9 cellular contexts compared by ENCODE assay signal in the genomic region with DNA sequence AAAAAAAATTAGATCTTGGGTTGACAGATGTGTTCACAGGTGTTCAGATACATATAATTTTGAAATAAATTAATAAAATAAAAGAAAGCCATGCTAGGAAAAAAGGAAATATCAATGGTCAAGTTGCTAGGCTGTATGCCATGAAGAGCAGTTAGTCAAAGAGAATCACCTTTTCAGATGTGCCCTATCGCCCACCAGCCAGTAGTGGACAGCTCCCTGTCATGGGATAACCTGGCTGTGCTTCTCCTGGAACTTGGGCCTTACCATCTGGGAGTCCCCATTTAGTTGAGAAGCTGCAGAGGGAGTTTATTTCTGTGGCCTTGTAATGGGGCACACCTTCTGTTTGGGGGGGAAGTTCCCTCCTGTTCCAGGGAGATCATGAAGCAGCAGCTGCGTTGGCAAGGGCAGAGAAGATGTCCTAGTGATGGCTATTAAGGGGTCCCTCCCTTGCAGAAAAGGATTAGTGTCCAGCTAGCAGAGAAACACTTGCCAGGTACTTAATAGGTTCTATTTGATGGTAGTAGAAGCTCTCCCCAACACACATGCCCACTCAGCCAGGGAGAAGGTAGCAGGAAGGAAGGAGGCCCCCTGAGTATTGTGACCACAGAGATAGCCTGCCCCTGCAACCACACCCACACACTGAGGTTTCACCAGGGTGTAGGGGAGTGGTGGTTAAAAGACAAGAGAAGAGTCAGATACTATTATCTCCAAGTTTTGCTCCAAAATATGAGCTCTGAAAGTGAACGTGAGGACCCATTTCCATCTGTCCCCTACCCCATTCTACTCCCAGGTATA.
DNase-seq lines count a peak whose midpoint lies in the region; ATAC-seq and TF ChIP-seq lines count a peak whose summit lies in the region.
"Had no signal": no experiment of that assay in that cellular context is flagged by ENCODE, and none has a peak within 500 bp of the region (broad histone marks: within the 10 kb centered on the region; RNA-seq: fewer than 3 reads in every experiment).

No MANE protein-coding gene starts in this region.

- H3K4me1 ChIP-seq in HEK293 (ENCODE audit: control insufficient read depth, insufficient read depth, low read length) (no peaks in the 10 kb centered on the region), mesendoderm (ENCODE audit: control insufficient read depth, low read depth, low read length) (peaks cover 2% of the 10 kb centered on the region)
- H3K4me1 ChIP-seq: HAP-1 had no signal

- H3K79me2 ChIP-seq in mesendoderm (ENCODE audit: control insufficient read depth, insufficient read depth, low read length) = no peaks in the 10 kb centered on the region

- no peak overlapping the region for H3K4me2 ChIP-seq in mesendoderm (ENCODE audit: low read length)

- no peaks in the 10 kb centered on the region for H3K9me3 ChIP-seq in HEK293 (ENCODE audit: control insufficient read depth, insufficient read depth, low read depth, low read length)
- H3K9me3 ChIP-seq: HAP-1 had no signal

- no peak overlapping the region for H3K9ac ChIP-seq in mesendoderm (ENCODE audit: low read length)

- CTCF ChIA-PET in HEK293 (lab: Yijun Ruan, JAX) = interaction anchor here (0.8 kb wide), 1 partner anchor 16 kb away, joined by 4 read pairs; no protein-coding TSS in a partner anchor

- H2AK5ac ChIP-seq in mesendoderm (ENCODE audit: low read length) = peak overlapping the region; percentile 65

- DNase-seq in KBM-7 (peak; percentile 88), mesendoderm (no peak), NCI-H524 treated with DMSO at 0.1 percent for 48 hours (lab: John Stamatoyannopoulos, UW) (no peak), NCI-H1694 (lab: John Stamatoyannopoulos, UW) (no peak), midbrain (lab: John Stamatoyannopoulos, UW) (no peak)

- ATAC-seq in GM18868 (IDR thresholded peaks at IDR 0.05; ENCODE audit: unreplicated experiment) (peak; percentile 77), HG03457 (IDR thresholded peaks at IDR 0.05; ENCODE audit: unreplicated experiment) (no peak)

- no peaks in the 10 kb centered on the region for H3K36me3 ChIP-seq in HEK293 (ENCODE audit: control insufficient read depth in 2 of 2, insufficient read depth in 1 of 2, low read length in 2 of 2)
- no peaks in the 10 kb centered on the region for H3K36me3 ChIP-seq in mesendoderm (ENCODE audit: control insufficient read depth, insufficient read depth, low read length)
- H3K36me3 ChIP-seq: HAP-1 had no signal

- no peak overlapping the region for H3K18ac ChIP-seq in mesendoderm (ENCODE audit: low read length)

- POLR2A ChIA-PET in HEK293 (lab: Yijun Ruan, JAX) = interaction anchor here (0.6 kb wide), 1 partner anchor 144 kb away, joined by 7 read pairs; no protein-coding TSS in a partner anchor

- H3K27ac ChIP-seq in HEK293 (ENCODE audit: extremely low read depth, low read depth, low read length) (no peak overlapping the region), mesendoderm (ENCODE audit: low read depth, low read length) (no peak overlapping the region)

- H3K4me3 ChIP-seq in HEK293 (ENCODE audit: low read depth, low read length) (no peak overlapping the region), mesendoderm (ENCODE audit: low read length) (no peak overlapping the region)
- H3K4me3 ChIP-seq: HAP-1 had no signal

- H3K23ac ChIP-seq in mesendoderm (ENCODE audit: low read length) = peak overlapping the region; percentile 24

- no peak overlapping the region for H4K8ac ChIP-seq in mesendoderm (ENCODE audit: low read depth, low read length)

- in situ Hi-C loops in KBM-7 (cut with MboI; ENCODE audit: low pct_unique_long_range_greater_than_20kb, low sequenced_read_pairs) = no loop called here

- H3K27me3 ChIP-seq in mesendoderm (ENCODE audit: insufficient read depth, low read length, poor library complexity) = no peaks in the 10 kb centered on the region

- no CpG with 5 or more reads among the region's 3 CpGs for WGBS in mesendoderm (ENCODE audit: extremely low coverage, insufficient coverage, low lambda C conversion rate)

- H3K4ac ChIP-seq in mesendoderm (ENCODE audit: low read depth, low read length) = no peak overlapping the region

- H2BK5ac ChIP-seq in mesendoderm (ENCODE audit: low read length) = no peak overlapping the region

- no peak overlapping the region for H3K56ac ChIP-seq in mesendoderm (ENCODE audit: low read length)

- TF ChIP-seq CTCF in HEK293 (tag by site-specific recombination; IDR thresholded peaks at IDR 0.05) = no peak

- H4K5ac ChIP-seq in mesendoderm (ENCODE audit: low read length) = no peak overlapping the region

- no peaks in the 10 kb centered on the region for H3K79me1 ChIP-seq in mesendoderm (ENCODE audit: low read length)

- H2BK120ac ChIP-seq in mesendoderm (ENCODE audit: low read depth, low read length) = no peak overlapping the region

- no peak overlapping the region for H2BK15ac ChIP-seq in mesendoderm (replicated peaks; ENCODE audit: low read depth)

TF ChIP-seq in HEK293, 187 proteins besides CTCF, POLR2A, EP300 and RAD21:
- TF ChIP-seq EGR2 (tag by site-specific recombination; IDR thresholded peaks at IDR 0.05; ENCODE audit: low read depth) = peak; percentile 49; the same call in 1 of the 2 replicates
- no peak for TF ChIP-seq PBX3 (CRISPR knock-in tag; IDR thresholded peaks at IDR 0.05)
- TF ChIP-seq REPIN1 (tag by site-specific recombination; IDR thresholded peaks at IDR 0.05; ENCODE audit: low read depth) = no peak
- TF ChIP-seq ZFHX2 (tag by site-specific recombination; conservative IDR thresholded peaks at IDR 0.05) = peak; percentile 37
- no peak for TF ChIP-seq ZNF488 (tag by site-specific recombination; IDR thresholded peaks at IDR 0.05)
- TF ChIP-seq REST (tag by site-specific recombination; IDR thresholded peaks at IDR 0.05) = peak; percentile 52; the same call in 1 of the 2 replicates
